In genomic region chr4:20074450-20074849, GRCh38 we compare ENCODE assay signal across 2 cellular contexts.
TF ChIP-seq lines count a peak whose summit lies in the region.

No MANE protein-coding gene starts in this region.

TF ChIP-seq in HEK293T, 16 proteins besides CTCF, POLR2A, EP300 and RAD21 (continued from another document):
- TF ChIP-seq ZNF384 (IDR thresholded peaks at IDR 0.05) = peak; percentile 31; the same call in 1 of the 2 replicates

TF ChIP-seq in endothelial cell of umbilical vein, 7 proteins besides CTCF, POLR2A, EP300 and RAD21 (continued from another document):
- TF ChIP-seq MYC (IDR thresholded peaks at IDR 0.05; ENCODE audit: low read depth, low read length) = no peak
- TF ChIP-seq JUN (IDR thresholded peaks at IDR 0.05; ENCODE audit: borderline replicate concordance, insufficient read depth, insufficient read length, low read depth) = no peak
